8 cellular contexts compared by ENCODE assay signal in genomic region chr9:98796364-98797101, GRCh38. TPM values are rescaled to one million over a fixed set of nuclear protein-coding genes. Genes with fewer than 3 reads are reported as not detected.
DNase-seq lines count a peak whose midpoint lies in the region; ATAC-seq and TF ChIP-seq lines count a peak whose summit lies in the region.

TSS of gene ANKS6 (minus strand) at chr9:98796555. CDS start at chr9:98796491, 64 bp downstream.

- H3K27me3 Mint-ChIP-seq in activated CD8-positive, alpha-beta memory T cell treated with anti-CD3 and anti-CD28 coated beads, Interleukin-2, amount 10 ng/mL, durations not matched to agents 7 days and 5 days, result peaks cover 14% of the 10 kb centered on the region
- H3K27me3 Mint-ChIP-seq in mesothelial cell of epicardium (ENCODE audit: low read depth), result no peaks in the 10 kb centered on the region

- TF ChIP-seq CTCF in AG09309 (IDR thresholded peaks at IDR 0.05; ENCODE audit: control insufficient read depth, insufficient read depth, low read depth, low read length, missing control alignments), result peak; percentile 34
- TF ChIP-seq CTCF in mesothelial cell of epicardium (IDR thresholded peaks at IDR 0.05; ENCODE audit: unreplicated experiment), result peak; percentile 50

- CTCF ChIA-PET in activated CD8-positive, alpha-beta memory T cell treated with anti-CD3 and anti-CD28 coated beads, Interleukin-2, amount 10 ng/mL, durations not matched to agents 7 days and 5 days (lab: Charles Lee), result interaction anchor here (0.9 to 4.2 kb wide), 4 partner anchors 11 to 469 kb away, joined by 3 to 33 read pairs (median 4); partner anchors contain the start of gene GALNT12

- DNase-seq in AG09309 (ENCODE audit: low read depth) (no peak), NCI-H82 treated with DMSO at 0.1 percent for 48 hours (lab: John Stamatoyannopoulos, UW; ENCODE audit: unreplicated experiment) (peak; percentile 30), mesothelial cell of epicardium (ENCODE audit: low spot score in 2 of 2, unreplicated experiment in 2 of 2) (peak; percentile 86 to 93)
- peak; percentile 80 for DNase-seq in activated CD8-positive, alpha-beta memory T cell treated with anti-CD3 and anti-CD28 coated beads, Interleukin-2, amount 10 ng/mL, durations not matched to agents 7 days and 5 days
- DNase-seq in stimulated activated CD8-positive, alpha-beta memory T cell treated with anti-CD3 and anti-CD28 coated beads, Interleukin-15, amount 100 ng/mL, for 4 hours (ENCODE audit: low read depth in 2 of 2), result peak; percentile 53 to 72

- H3K4me3 Mint-ChIP-seq in activated CD8-positive, alpha-beta memory T cell treated with anti-CD3 and anti-CD28 coated beads, Interleukin-2, amount 10 ng/mL, durations not matched to agents 7 days and 5 days, result peak within 1 kb of the TSS; percentile 73
- H3K4me3 Mint-ChIP-seq in mesothelial cell of epicardium, result peak within 1 kb of the TSS; percentile 81

- H3K4me3 ChIP-seq in AG09309 (ENCODE audit: control insufficient read depth, low read depth, low read length), result peak within 1 kb of the TSS; percentile 59

- peaks cover 5% of the 10 kb centered on the region for H3K9me3 Mint-ChIP-seq in activated CD8-positive, alpha-beta memory T cell treated with anti-CD3 and anti-CD28 coated beads, Interleukin-2, amount 10 ng/mL, durations not matched to agents 7 days and 5 days (ENCODE audit: low read depth)
- H3K9me3 Mint-ChIP-seq in mesothelial cell of epicardium, result peaks cover 13% of the 10 kb centered on the region

- H3K36me3 Mint-ChIP-seq in activated CD8-positive, alpha-beta memory T cell treated with anti-CD3 and anti-CD28 coated beads, Interleukin-2, amount 10 ng/mL, durations not matched to agents 7 days and 5 days, result peaks cover 10% of the 10 kb centered on the region
- peaks cover 6% of the 10 kb centered on the region for H3K36me3 Mint-ChIP-seq in mesothelial cell of epicardium

- in situ Hi-C loops in endometrial microvascular endothelial cells (cut with HindIII; ENCODE audit: inconsistent ontology term, low pct_unique_long_range_greater_than_20kb, low sequenced_read_pairs), result no loop called here

- peak within 1 kb of the TSS; percentile 55 for H3K27ac Mint-ChIP-seq in activated CD8-positive, alpha-beta memory T cell treated with anti-CD3 and anti-CD28 coated beads, Interleukin-2, amount 10 ng/mL, durations not matched to agents 7 days and 5 days
- H3K27ac Mint-ChIP-seq in mesothelial cell of epicardium, result peak within 1 kb of the TSS; percentile 64

- ATAC-seq in GM18861 (IDR thresholded peaks at IDR 0.05; ENCODE audit: unreplicated experiment) (peak; percentile 73), HG03108 (IDR thresholded peaks at IDR 0.05; ENCODE audit: unreplicated experiment) (peak; percentile 82)
- peak; percentile 92 for ATAC-seq in activated CD8-positive, alpha-beta memory T cell treated with anti-CD3 and anti-CD28 coated beads, Interleukin-2, amount 10 ng/mL, durations not matched to agents 7 days and 5 days

- peaks cover 14% of the 10 kb centered on the region for H3K4me1 Mint-ChIP-seq in activated CD8-positive, alpha-beta memory T cell treated with anti-CD3 and anti-CD28 coated beads, Interleukin-2, amount 10 ng/mL, durations not matched to agents 7 days and 5 days
- peaks cover 28% of the 10 kb centered on the region for H3K4me1 Mint-ChIP-seq in mesothelial cell of epicardium

RNA-seq across cellular contexts. Expression of gene ANKS6, which starts in this region (rescaled TPM):
- total RNA-seq in activated CD8-positive, alpha-beta memory T cell treated with anti-CD3 and anti-CD28 coated beads, Interleukin-2, amount 10 ng/mL, durations not matched to agents 7 days and 5 days, result 1 to 10 TPM; 6.5 to 9.2 TPM
- total RNA-seq in endometrial microvascular endothelial cells (ENCODE audit: inconsistent ontology term) (18.1 TPM), mesothelial cell of epicardium (40.5 to 48.6 TPM (median 42.0 TPM) in 3 replicates)
